8 cellular contexts compared by ENCODE assay signal in the genomic region with DNA sequence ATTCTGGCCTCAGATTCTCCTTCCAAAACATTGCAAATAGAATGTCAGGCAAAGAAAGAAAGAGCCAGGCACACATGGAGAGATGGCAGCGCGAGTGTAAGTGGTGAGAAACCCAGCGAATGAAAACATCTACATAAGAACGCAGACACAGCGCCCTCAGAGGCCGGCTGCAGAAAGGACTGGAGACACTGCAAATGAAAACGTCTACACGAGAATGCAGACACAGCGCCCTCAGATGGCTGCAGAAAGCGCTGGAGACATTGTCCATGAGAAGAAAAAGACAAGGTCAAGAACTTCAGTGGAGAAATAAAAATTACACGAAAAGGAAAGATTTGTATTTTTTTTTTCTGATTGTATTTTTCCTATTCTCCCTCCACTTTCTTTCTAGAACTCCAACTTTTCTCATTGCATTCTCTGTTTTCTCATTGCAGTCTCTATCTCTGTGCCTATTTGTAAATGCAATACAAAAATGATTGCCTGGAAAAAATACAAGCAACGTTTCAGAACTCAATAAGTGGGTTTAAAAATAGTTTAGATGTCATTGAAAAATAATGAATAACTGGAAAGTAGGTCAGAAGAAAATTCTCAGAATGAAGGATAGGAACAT.
DNase-seq lines count a peak whose midpoint lies in the region; ATAC-seq and TF ChIP-seq lines count a peak whose summit lies in the region.

No MANE protein-coding gene starts in this region.

- DNase-seq in DMS114 treated with DMSO at 0.1 percent for 48 hours (lab: John Stamatoyannopoulos, UW; ENCODE audit: unreplicated experiment) (peak; percentile 76), MG63 (peak; percentile 92), RPMI8226 (peak; percentile 94), fibroblast of villous mesenchyme (ENCODE audit: low read depth) (peak; percentile 93), nucleus accumbens (lab: John Stamatoyannopoulos, UW) (peak in 55 of 56 donors; percentile 13 to 94 (median 67)), testis (peak; percentile 92)
- peak; percentile 33 to 58 for DNase-seq in activated T-helper 1 cell treated with anti-CD3 and anti-CD28 coated beads, Interleukin-2, amount 50 U/mL, for 16 hours (ENCODE audit: low read depth in 1 of 2, low spot score in 1 of 2)

- WGBS in testis, 2 donors = 18 to 24% methylated on average over 12 of the region's 12 CpGs

- H3K4me3 ChIP-seq in MG63 (no peak overlapping the region), fibroblast of villous mesenchyme (ENCODE audit: low read depth, low read length) (no peak overlapping the region), testis (no peak overlapping the region)

- no peak overlapping the region for H3K27ac ChIP-seq in testis

- ATAC-seq in GM21825 (IDR thresholded peaks at IDR 0.05; ENCODE audit: unreplicated experiment) = peak; percentile 67

- peaks cover 6% of the 10 kb centered on the region for H3K9me3 ChIP-seq in MG63
- no peaks in the 10 kb centered on the region for H3K9me3 ChIP-seq in testis

- no peak for TF ChIP-seq POLR2A in testis (IDR thresholded peaks at IDR 0.05)

- H3K36me3 ChIP-seq in MG63 = no peaks in the 10 kb centered on the region
- H3K36me3 ChIP-seq in testis (ENCODE audit: low read depth, missing control alignments) = no peaks in the 10 kb centered on the region

- intact Hi-C loops in testis (cut with DNase I; ENCODE audit: low total_unique reads) = no loop called here

- H3K4me1 ChIP-seq in testis = peaks cover 4% of the 10 kb centered on the region

- TF ChIP-seq CTCF in fibroblast of villous mesenchyme (IDR thresholded peaks at IDR 0.05; ENCODE audit: insufficient read depth, low read depth, low read length) (peak; percentile 93), testis (IDR thresholded peaks at IDR 0.05) (peak; percentile 71 to 85 (median 83))

- H3K27me3 ChIP-seq in MG63 (peaks cover 32% of the 10 kb centered on the region), testis (no peaks in the 10 kb centered on the region)
